ENCODE assay signal across 8 cellular contexts in the genomic region with DNA sequence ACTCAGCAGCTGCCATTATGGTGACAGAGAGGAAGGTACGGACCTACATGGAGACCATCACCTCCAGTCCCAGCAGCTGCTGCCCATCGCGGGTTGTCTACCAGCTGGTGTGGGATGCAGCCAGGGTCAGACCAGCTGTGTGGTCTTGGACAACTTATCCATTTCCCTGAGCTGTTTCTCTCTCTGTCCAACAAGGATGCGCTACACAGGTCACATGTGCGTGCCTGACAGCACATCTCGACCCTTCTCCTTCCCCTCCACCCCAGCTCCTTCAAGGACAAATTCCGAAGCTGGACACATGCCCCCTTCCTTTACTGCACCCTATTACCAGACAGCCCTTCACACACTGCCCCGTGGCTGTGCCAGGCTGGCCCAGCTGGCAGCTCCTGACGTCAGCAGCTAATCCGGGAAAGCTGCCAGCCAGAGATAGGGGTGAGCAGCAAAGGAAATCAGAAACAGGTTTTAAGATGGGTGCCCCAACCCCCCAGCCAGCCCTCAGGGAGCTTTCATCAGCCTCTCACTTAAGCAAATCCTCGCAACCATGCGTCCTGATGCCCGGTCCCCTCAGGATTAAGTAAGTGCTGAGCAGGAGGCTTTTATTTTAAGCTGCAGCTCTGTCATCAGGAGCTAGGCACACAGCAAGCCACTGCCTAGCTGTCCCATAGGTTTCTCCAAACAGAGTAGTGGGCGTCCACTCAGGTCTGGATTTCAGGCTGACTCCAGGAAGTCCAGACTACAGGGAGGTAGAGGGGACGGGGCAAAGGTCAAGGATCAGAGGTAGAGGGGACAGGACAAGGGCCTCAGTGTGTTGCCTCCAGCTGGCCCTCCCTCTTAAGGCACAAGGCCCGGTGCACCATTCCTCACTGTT. TPM values are rescaled to one million over a fixed set of nuclear protein-coding genes. Genes with fewer than 3 reads are reported as not detected.
DNase-seq lines count a peak whose midpoint lies in the region; ATAC-seq and TF ChIP-seq lines count a peak whose summit lies in the region.

No MANE protein-coding gene starts in this region.

- peak overlapping the region; percentile 85 for H2AK5ac ChIP-seq in IMR-90 (ENCODE audit: low read depth, low read length)

- peak overlapping the region; percentile 72 for H2BK120ac ChIP-seq in IMR-90 (ENCODE audit: low read depth, low read length)

- TF ChIP-seq RAD21 in IMR-90 (IDR thresholded peaks at IDR 0.05; ENCODE audit: low read length) = no peak

- no peaks in the 10 kb centered on the region for H3K27me3 ChIP-seq in IMR-90 (ENCODE audit: control insufficient read depth, insufficient read depth, low read length)
- H3K27me3 ChIP-seq in testis = no peaks in the 10 kb centered on the region

- no peaks in the 10 kb centered on the region for H3K27me3 Mint-ChIP-seq in activated naive CD8-positive, alpha-beta T cell treated with anti-CD3 and anti-CD28 coated beads for 36 hours

- H3K4me3 ChIP-seq in IMR-90 (ENCODE audit: insufficient read depth, low read depth, low read length) (no peak overlapping the region), testis (no peak overlapping the region)

- no peaks in the 10 kb centered on the region for H3K9me3 Mint-ChIP-seq in activated naive CD8-positive, alpha-beta T cell treated with anti-CD3 and anti-CD28 coated beads for 36 hours

- no peak for TF ChIP-seq CTCF in IMR-90 (conservative IDR thresholded peaks at IDR 0.05; ENCODE audit: low read depth, low read length)
- TF ChIP-seq CTCF in testis (IDR thresholded peaks at IDR 0.05) = no peak
- no peak for TF ChIP-seq CTCF in GM10266 (IDR thresholded peaks at IDR 0.05; ENCODE audit: control insufficient read depth, insufficient read depth, low read depth, missing control alignments)

- H3K36me3 Mint-ChIP-seq in activated naive CD8-positive, alpha-beta T cell treated with anti-CD3 and anti-CD28 coated beads for 36 hours = peaks cover 3% of the 10 kb centered on the region

- H3K27ac ChIP-seq in IMR-90 (ENCODE audit: insufficient read depth, low read length) (peak overlapping the region; percentile 53; the same call in 1 of the 2 replicates), testis (peak overlapping the region; percentile 68 to 81)

- peaks cover 9% of the 10 kb centered on the region for H3K9me1 ChIP-seq in IMR-90 (ENCODE audit: insufficient read depth, low read length)

- peaks cover 13% of the 10 kb centered on the region for H3K4me1 ChIP-seq in IMR-90 (ENCODE audit: control insufficient read depth, insufficient read depth, low read length)
- H3K4me1 ChIP-seq in testis = peaks cover 19% of the 10 kb centered on the region

- H3K9me3 ChIP-seq in IMR-90 (ENCODE audit: control insufficient read depth, insufficient read depth, low read length) (no peaks in the 10 kb centered on the region), testis (no peaks in the 10 kb centered on the region)

- H3K27ac Mint-ChIP-seq in activated naive CD8-positive, alpha-beta T cell treated with anti-CD3 and anti-CD28 coated beads for 36 hours = no peak overlapping the region

- CTCF ChIA-PET in IMR-90 (lab: Yijun Ruan, JAX) = interaction anchor here (0.6 to 4.0 kb wide), 4 partner anchors 9 to 125 kb away, joined by 3 to 35 read pairs (median 4); no protein-coding TSS in a partner anchor

- in situ Hi-C loops in IMR-90 (cut with MboI; ENCODE audit: low sequenced_read_pairs) = loop anchor here (5.0 to 10.0 kb wide), 2 partner anchors 115 to 203 kb away; no protein-coding TSS in a partner anchor

- no peaks in the 10 kb centered on the region for H4K20me1 ChIP-seq in IMR-90 (ENCODE audit: insufficient read depth, low read length)

- peak overlapping the region; percentile 77 for H4K91ac ChIP-seq in IMR-90 (ENCODE audit: insufficient read depth, low read depth, low read length)

- peak overlapping the region; percentile 56; the same call in 1 of the 3 replicates for H2BK15ac ChIP-seq in IMR-90 (ENCODE audit: low read depth, low read length)

- H3K79me1 ChIP-seq in IMR-90 (ENCODE audit: low read depth in 1 of 2, low read length in 2 of 2) = no peaks in the 10 kb centered on the region; a peak in 1 of 4 replicates

- H3K36me3 ChIP-seq in IMR-90 (ENCODE audit: control insufficient read depth, insufficient read depth, low read length) = peaks cover 13% of the 10 kb centered on the region; the same call in 1 of the 2 replicates
- H3K36me3 ChIP-seq in testis (ENCODE audit: low read depth, missing control alignments) = no peaks in the 10 kb centered on the region

- H3K56ac ChIP-seq in IMR-90 (ENCODE audit: extremely low read depth, insufficient read depth, low read length) = no peak overlapping the region

- ATAC-seq in IMR-90 (ENCODE audit: low read depth) (peak; percentile 68), HG03159 (IDR thresholded peaks at IDR 0.05; ENCODE audit: unreplicated experiment) (no peak), HG03439 (IDR thresholded peaks at IDR 0.05; ENCODE audit: unreplicated experiment) (no peak)

- H3K23ac ChIP-seq in IMR-90 (ENCODE audit: low read depth, low read length) = peak overlapping the region; percentile 47; the same call in 1 of the 2 replicates

- peak overlapping the region; percentile 86 for H2AK9ac ChIP-seq in IMR-90 (replicated peaks; ENCODE audit: low read depth, low read length, poor library complexity)

- H2AFZ ChIP-seq in IMR-90 (replicated peaks; ENCODE audit: low read length, poor library complexity) = peak overlapping the region; percentile 77

- H3K4me3 Mint-ChIP-seq in activated naive CD8-positive, alpha-beta T cell treated with anti-CD3 and anti-CD28 coated beads for 36 hours = no peak overlapping the region

- peak overlapping the region; percentile 59 for H4K5ac ChIP-seq in IMR-90 (ENCODE audit: low read depth, low read length)

- DNase-seq in IMR-90 = peak; percentile 79
- peak in 54 of 56 donors; percentile 54 to 94 (median 84) for DNase-seq in amygdala (lab: John Stamatoyannopoulos, UW)
- peak; percentile 84 to 89 for DNase-seq in hippocampal formation (lab: John Stamatoyannopoulos, UW)
- DNase-seq in testis = peak; percentile 91
- DNase-seq in GM10266 (ENCODE audit: extremely low spot score) = no peak
- DNase-seq in activated naive CD8-positive, alpha-beta T cell treated with anti-CD3 and anti-CD28 coated beads for 36 hours = no peak

- 48% methylated on average over 5 of the region's 16 CpGs; no CpG with 5 or more reads in 1 of the 2 experiments for WGBS in IMR-90 (ENCODE audit: extremely low coverage in 2 of 2, insufficient read length in 1 of 2), 2 experiments
- WGBS in testis, 2 donors = 24 to 50% methylated on average over 15 to 16 of the region's 16 CpGs

- BruUV-seq in IMR-90 (replicated peaks; lab: Mats Ljungman, UMichigan) = no TSS peak

- peaks cover 11% of the 10 kb centered on the region for H3K4me1 Mint-ChIP-seq in activated naive CD8-positive, alpha-beta T cell treated with anti-CD3 and anti-CD28 coated beads for 36 hours

- dilution Hi-C loops in IMR-90 (cut with HindIII; ENCODE audit: low sequenced_read_pairs, unreplicated experiment) = no loop called here

- H3K4ac ChIP-seq in IMR-90 (ENCODE audit: low read depth, low read length) = peak overlapping the region; percentile 85

- POLR2A ChIA-PET in IMR-90 (lab: Charles Lee; ENCODE audit: unreplicated experiment) = interaction anchor here (0.6 to 1.0 kb wide), 2 partner anchors 116 to 456 kb away, joined by 3 to 6 read pairs; no protein-coding TSS in a partner anchor

- intact Hi-C loops in IMR-90 (cut with micrococcal nuclease) = no loop called here
- intact Hi-C loops in testis (cut with DNase I; ENCODE audit: low total_unique reads) = loop anchor here (5.0 kb wide), 1 partner anchor 115 kb away; no protein-coding TSS in a partner anchor

- peak overlapping the region; percentile 29 for H2BK5ac ChIP-seq in IMR-90 (ENCODE audit: low read depth, low read length, poor library complexity, severe bottlenecking)

- 0 out of 2 replicates have a peak overlapping the region, but pooled peaks have one; percentile 17 for H3K9ac ChIP-seq in IMR-90 (ENCODE audit: low read depth, low read length)

- H4K8ac ChIP-seq in IMR-90 (ENCODE audit: low read depth in 2 of 2, low read length in 2 of 2) = peak overlapping the region; percentile 71 to 78; a peak in 3 of 4 replicates

- peak overlapping the region; percentile 71 for H2BK20ac ChIP-seq in IMR-90 (ENCODE audit: low read depth, low read length)

- peak overlapping the region; percentile 70 for H3K14ac ChIP-seq in IMR-90 (replicated peaks; ENCODE audit: low read depth, low read length)

- peak overlapping the region; percentile 38 for H3K4me2 ChIP-seq in IMR-90 (ENCODE audit: low read depth, low read length)

- H3K18ac ChIP-seq in IMR-90 (ENCODE audit: low read depth, low read length) = peak overlapping the region; percentile 28

- TF ChIP-seq POLR2A in IMR-90 (IDR thresholded peaks at IDR 0.05; ENCODE audit: low read depth, low read length) = no peak
- TF ChIP-seq POLR2A in testis (IDR thresholded peaks at IDR 0.05) = no peak

TF ChIP-seq in IMR-90, 13 proteins besides CTCF, POLR2A, EP300 and RAD21:
- no peak for TF ChIP-seq NFE2L2 (IDR thresholded peaks at IDR 0.05; ENCODE audit: low read depth, low read length)
- TF ChIP-seq, protein P1, sequence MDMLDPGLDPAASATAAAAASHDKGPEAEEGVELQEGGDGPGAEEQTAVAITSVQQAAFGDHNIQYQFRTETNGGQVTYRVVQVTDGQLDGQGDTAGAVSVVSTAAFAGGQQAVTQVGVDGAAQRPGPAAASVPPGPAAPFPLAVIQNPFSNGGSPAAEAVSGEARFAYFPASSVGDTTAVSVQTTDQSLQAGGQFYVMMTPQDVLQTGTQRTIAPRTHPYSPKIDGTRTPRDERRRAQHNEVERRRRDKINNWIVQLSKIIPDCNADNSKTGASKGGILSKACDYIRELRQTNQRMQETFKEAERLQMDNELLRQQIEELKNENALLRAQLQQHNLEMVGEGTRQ (IDR thresholded peaks at IDR 0.05; ENCODE audit: low read depth, low read length) = peak; percentile 70
- TF ChIP-seq RFX5 (IDR thresholded peaks at IDR 0.05; ENCODE audit: low read depth, low read length) = no peak
- 0 out of 2 replicates have a peak, but pooled peaks have one; percentile 9 for TF ChIP-seq MXI1 (IDR thresholded peaks at IDR 0.05; ENCODE audit: borderline replicate concordance, low read depth, low read length)
TF ChIP-seq in IMR-90: peak in this region for 2.

RNA-seq across cellular contexts. Expression of a gene that starts 20.3 kb away (rescaled TPM):
- total RNA-seq in IMR-90 (2012; rRNA removed) (5.6 and 6.1 TPM in 2 replicates), testis (10 to 100 TPM; 32.8 to 40.9 TPM)
- polyA plus RNA-seq in IMR-90 (2012; rRNA removed) (11.6 and 14.4 TPM in 2 replicates), testis (ENCODE audit: insufficient read depth, low read depth, low replicate concordance) (25.6 TPM)
- polyA plus RNA-seq in IMR-90 (2012; cell fraction: cytosol; rRNA removed) = 4.4 and 5.7 TPM in 2 replicates
- 4.7 and 8.8 TPM in 2 replicates for polyA plus RNA-seq in IMR-90 (2012; cell fraction: nucleus; rRNA removed; ENCODE audit: low replicate concordance)
- total RNA-seq in activated naive CD8-positive, alpha-beta T cell treated with anti-CD3 and anti-CD28 coated beads for 36 hours = 1 to 10 TPM; 2.6 to 2.8 TPM

RNA-seq across cellular contexts. Expression of a gene that starts 44.6 kb away (rescaled TPM):
- total RNA-seq in IMR-90 (2012; rRNA removed) = 16.9 and 17.4 TPM in 2 replicates
- 23.3 and 24.2 TPM in 2 replicates for polyA plus RNA-seq in IMR-90 (2012; rRNA removed)
- 16.0 and 24.3 TPM in 2 replicates for polyA plus RNA-seq in IMR-90 (2012; cell fraction: cytosol; rRNA removed)
- 16.4 and 23.4 TPM in 2 replicates for polyA plus RNA-seq in IMR-90 (2012; cell fraction: nucleus; rRNA removed; ENCODE audit: low replicate concordance)
- total RNA-seq in testis = 10 to 100 TPM; 35.4 to 41.7 TPM
- 32.7 TPM for polyA plus RNA-seq in testis (ENCODE audit: insufficient read depth, low read depth, low replicate concordance)
- 10 to 100 TPM; 33.9 to 34.8 TPM for total RNA-seq in activated naive CD8-positive, alpha-beta T cell treated with anti-CD3 and anti-CD28 coated beads for 36 hours

Comparison
In these comparisons a context has a peak if more than half of its experiments do, and no peak if none do; other contexts are left out.
1. DNase-seq: peak in IMR-90 (single experiment), amygdala (54 of 56), hippocampal formation (2 of 2) and testis (single experiment); none in GM10266 (single experiment) and activated naive CD8-positive, alpha-beta T cell treated with anti-CD3 and anti-CD28 coated beads for 36 hours (single experiment).